ENCODE assay signal across 8 cellular contexts in the genomic region with DNA sequence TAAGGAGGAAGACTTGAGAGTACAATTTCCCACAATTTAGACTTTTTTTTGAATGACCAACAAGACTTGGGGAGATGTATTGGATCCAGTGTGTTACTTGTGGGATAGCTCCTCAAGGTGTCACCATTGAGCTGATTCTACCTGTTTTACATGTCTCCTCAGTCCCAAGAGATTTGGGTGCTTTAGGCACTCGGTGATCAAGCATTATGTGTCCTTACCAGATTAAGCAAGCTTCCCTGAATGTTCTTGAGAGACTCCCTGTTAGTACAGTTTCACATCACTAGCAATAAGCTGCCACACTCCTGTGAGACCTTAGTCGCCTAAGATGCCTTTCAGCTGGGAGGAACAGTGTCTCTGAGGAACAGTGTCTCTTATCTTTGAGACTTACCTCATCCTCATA.
A peak's percentile ranks its signal among the peaks of the same experiment; 100 is the strongest.
DNase-seq lines count a peak whose midpoint lies in the region; ATAC-seq and TF ChIP-seq lines count a peak whose summit lies in the region.

No MANE protein-coding gene starts in this region.

- H3K4me3 ChIP-seq in AG09309 (ENCODE audit: control insufficient read depth, low read depth, low read length): no peak overlapping the region

- DNase-seq in AG09309 (ENCODE audit: low read depth) (peak; percentile 52), HT1080 (ENCODE audit: low read depth) (peak; percentile 50), SK-MEL-5 (ENCODE audit: low read depth, low spot score) (peak; percentile 67), iPS DF 4.7 (ENCODE audit: extremely low read depth, low spot score) (peak; percentile 62), GM19240 (ENCODE audit: insufficient read length, low spot score) (no peak)
- no peak for DNase-seq in stimulated activated CD4-positive, alpha-beta T cell treated with anti-CD3 and anti-CD28 coated beads, Interleukin-4, amount 100 ng/mL, for 1 hour

- in situ Hi-C loops in SK-MEL-5 (cut with HindIII; ENCODE audit: low pct_unique_long_range_greater_than_20kb, low sequenced_read_pairs): no loop called here

- peak; percentile 59 for TF ChIP-seq CTCF in AG09309 (IDR thresholded peaks at IDR 0.05; ENCODE audit: control insufficient read depth, insufficient read depth, low read depth, low read length, missing control alignments)

- ATAC-seq in GM18909 (IDR thresholded peaks at IDR 0.05; ENCODE audit: poor library complexity, unreplicated experiment) (peak; percentile 78), GM21528 (IDR thresholded peaks at IDR 0.05; ENCODE audit: low FRiP score, unreplicated experiment) (no peak)

Comparison
In these comparisons a context has a peak if more than half of its experiments do, and no peak if none do; other contexts are left out.
1. DNase-seq: peak in AG09309 (single experiment), HT1080 (single experiment), SK-MEL-5 (single experiment) and iPS DF 4.7 (single experiment); none in stimulated activated CD4-positive, alpha-beta T cell treated with anti-CD3 and anti-CD28 coated beads, Interleukin-4, amount 100 ng/mL, for 1 hour (single experiment) and GM19240 (single experiment).